11 cellular contexts compared by ENCODE assay signal in genomic region chr1:208202333-208202987, GRCh38. TPM values are rescaled to one million over a fixed set of nuclear protein-coding genes. Genes with fewer than 3 reads are reported as not detected.
DNase-seq lines count a peak whose midpoint lies in the region; ATAC-seq and TF ChIP-seq lines count a peak whose summit lies in the region.
"Had no signal": no experiment of that assay in that cellular context is flagged by ENCODE, and none has a peak within 500 bp of the region (broad histone marks: within the 10 kb centered on the region; RNA-seq: fewer than 3 reads in every experiment).

No MANE protein-coding gene starts in this region.

- peaks cover 38% of the 10 kb centered on the region for H3F3A ChIP-seq in SK-N-SH (replicated peaks; ENCODE audit: insufficient read depth)

- no peaks in the 10 kb centered on the region for H3K36me3 Mint-ChIP-seq in natural killer cell

- TF ChIP-seq CTCF in SK-N-SH (IDR thresholded peaks at IDR 0.05) (no peak), RWPE2 (IDR thresholded peaks at IDR 0.05; ENCODE audit: poor library complexity, severe bottlenecking) (no peak), lung (IDR thresholded peaks at IDR 0.05; ENCODE audit: control extremely low read depth, extremely low read depth) (no peak), tibial nerve (IDR thresholded peaks at IDR 0.05) (no peak), natural killer cell (IDR thresholded peaks at IDR 0.05) (no peak)

- no peak for TF ChIP-seq RAD21 in SK-N-SH (IDR thresholded peaks at IDR 0.05; ENCODE audit: low read length)

- CTCF ChIA-PET in SK-N-SH (lab: Yijun Ruan, JAX): interaction anchor here (0.6 to 1.3 kb wide), 3 partner anchors 18 to 1308 kb away, joined by 3 to 4 read pairs (median 3); no protein-coding TSS in a partner anchor

- H3K27me3 Mint-ChIP-seq in natural killer cell (ENCODE audit: low read depth in 2 of 2): no peaks in the 10 kb centered on the region
- H3K27me3 Mint-ChIP-seq: activated CD4-positive, alpha-beta memory T cell treated with anti-CD3 and anti-CD28 coated beads, Interleukin-2, amount 10 ng/mL, durations not matched to agents 7 days and 5 days had no signal

- no peak for DNase-seq in SK-N-SH
- no peak for DNase-seq in RWPE2 (ENCODE audit: low spot score)
- DNase-seq in lung (ENCODE audit: low spot score): no peak
- no peak for DNase-seq in tibial nerve (ENCODE audit: low spot score in 2 of 2)
- DNase-seq in pons (ENCODE audit: low spot score): no peak
- DNase-seq in GDM1 (lab: John Stamatoyannopoulos, UW): no peak
- DNase-seq in natural killer cell: no peak
- DNase-seq: activated CD4-positive, alpha-beta memory T cell treated with anti-CD3 and anti-CD28 coated beads, Interleukin-2, amount 10 ng/mL, durations not matched to agents 7 days and 5 days; activated naive CD4-positive, alpha-beta T cell treated with anti-CD3 and anti-CD28 coated beads for 36 hours; GF-D8 had no signal

- ATAC-seq in SK-N-SH treated with all-trans-retinoic acid at 6 μM for 48 hours: no peak
- ATAC-seq in RWPE2 (ENCODE audit: low read depth): no peak
- no peak for ATAC-seq in lung (ENCODE audit: insufficient read depth, low FRiP score)
- no peak for ATAC-seq in natural killer cell

- H4K20me1 ChIP-seq in SK-N-SH (ENCODE audit: insufficient read depth): no peaks in the 10 kb centered on the region

- H3K4me1 ChIP-seq in SK-N-SH (ENCODE audit: control insufficient read depth in 1 of 2, insufficient read depth in 2 of 2, low read depth in 1 of 2, low read length in 1 of 2) (peaks cover 19 to 35% of the 10 kb centered on the region in 2 experiments), RWPE2 (ENCODE audit: insufficient read depth, poor library complexity, severe bottlenecking) (peaks cover 42% of the 10 kb centered on the region), lung (ENCODE audit: control insufficient read depth in 2 of 2, insufficient read depth in 2 of 2, low read length in 2 of 2) (peaks cover 16 to 29% of the 10 kb centered on the region in 2 donors), tibial nerve (peaks cover 0 to 59% (median 31%) of the 10 kb centered on the region in 4 donors)

- POLR2A ChIA-PET in SK-N-SH (lab: Yijun Ruan, JAX): no interaction called here

- H3K27me3 ChIP-seq in SK-N-SH (ENCODE audit: insufficient read depth) (no peaks in the 10 kb centered on the region), RWPE2 (ENCODE audit: insufficient read depth, poor library complexity, severe bottlenecking) (no peaks in the 10 kb centered on the region), lung (ENCODE audit: control insufficient read depth, insufficient read depth) (no peaks in the 10 kb centered on the region), tibial nerve (no peaks in the 10 kb centered on the region)

- H3K4me3 ChIP-seq in SK-N-SH (ENCODE audit: low read depth in 2 of 2, low read length in 1 of 2) (no peak overlapping the region), RWPE2 (ENCODE audit: severe bottlenecking) (no peak overlapping the region), lung (no peak overlapping the region), tibial nerve (no peak overlapping the region)

- TF ChIP-seq EP300 in SK-N-SH (IDR thresholded peaks at IDR 0.05; ENCODE audit: borderline replicate concordance in 1 of 2, low read depth in 1 of 2, low read length in 1 of 2): no peak
- TF ChIP-seq EP300 in tibial nerve (IDR thresholded peaks at IDR 0.05): no peak

- H3K79me2 ChIP-seq in SK-N-SH (ENCODE audit: insufficient read depth): peaks cover 90% of the 10 kb centered on the region

- no peaks in the 10 kb centered on the region for H3K9me3 Mint-ChIP-seq in natural killer cell
- H3K9me3 Mint-ChIP-seq: activated CD4-positive, alpha-beta memory T cell treated with anti-CD3 and anti-CD28 coated beads, Interleukin-2, amount 10 ng/mL, durations not matched to agents 7 days and 5 days; activated naive CD4-positive, alpha-beta T cell treated with anti-CD3 and anti-CD28 coated beads for 36 hours had no signal

- H3K9ac ChIP-seq in SK-N-SH: peak overlapping the region; percentile 47; the same call in 1 of the 2 replicates

- H2AFZ ChIP-seq in SK-N-SH (ENCODE audit: low read depth): no peak overlapping the region

- WGBS in SK-N-SH (ENCODE audit: low lambda C conversion rate): 93% methylated on average over 5 of the region's 5 CpGs
- WGBS in lung, 2 donors: 79 to 88% methylated on average over 5 of the region's 5 CpGs
- 76 to 80% methylated on average over 5 of the region's 5 CpGs for WGBS in tibial nerve, 2 donors

- intact Hi-C loops in natural killer cell (cut with micrococcal nuclease): no loop called here

- no peak for TF ChIP-seq POLR2A in tibial nerve (IDR thresholded peaks at IDR 0.05)

- no peaks in the 10 kb centered on the region for H3K9me3 ChIP-seq in SK-N-SH
- no peaks in the 10 kb centered on the region for H3K9me3 ChIP-seq in RWPE2 (ENCODE audit: severe bottlenecking)
- no peaks in the 10 kb centered on the region for H3K9me3 ChIP-seq in lung (ENCODE audit: control insufficient read depth in 2 of 2, insufficient read depth in 1 of 2, low read length in 1 of 2)
- no peaks in the 10 kb centered on the region for H3K9me3 ChIP-seq in tibial nerve

- no peak overlapping the region for H3K27ac Mint-ChIP-seq in natural killer cell
- H3K27ac Mint-ChIP-seq: activated CD4-positive, alpha-beta memory T cell treated with anti-CD3 and anti-CD28 coated beads, Interleukin-2, amount 10 ng/mL, durations not matched to agents 7 days and 5 days; activated naive CD4-positive, alpha-beta T cell treated with anti-CD3 and anti-CD28 coated beads for 36 hours had no signal

- H3K4me3 Mint-ChIP-seq in natural killer cell: no peak overlapping the region
- H3K4me3 Mint-ChIP-seq: activated CD4-positive, alpha-beta memory T cell treated with anti-CD3 and anti-CD28 coated beads, Interleukin-2, amount 10 ng/mL, durations not matched to agents 7 days and 5 days; activated naive CD4-positive, alpha-beta T cell treated with anti-CD3 and anti-CD28 coated beads for 36 hours had no signal

- H3K9me2 ChIP-seq in SK-N-SH: no peaks in the 10 kb centered on the region

- H3K36me3 ChIP-seq in SK-N-SH (replicated peaks in 1 of 2; ENCODE audit: control insufficient read depth in 1 of 2, insufficient read depth in 2 of 2, low read length in 1 of 2) (peaks cover 13 to 30% of the 10 kb centered on the region in 2 experiments), RWPE2 (ENCODE audit: low read depth) (peaks cover 23% of the 10 kb centered on the region), lung (ENCODE audit: control insufficient read depth in 2 of 2, insufficient read depth in 2 of 2, low read length in 2 of 2) (peaks cover 0 to 10% of the 10 kb centered on the region in 2 donors), tibial nerve (peaks cover 0 to 7% (median 0%) of the 10 kb centered on the region in 3 donors)

- no peaks in the 10 kb centered on the region for H3K4me1 Mint-ChIP-seq in natural killer cell
- H3K4me1 Mint-ChIP-seq: activated CD4-positive, alpha-beta memory T cell treated with anti-CD3 and anti-CD28 coated beads, Interleukin-2, amount 10 ng/mL, durations not matched to agents 7 days and 5 days had no signal

- H3K27ac ChIP-seq in SK-N-SH (ENCODE audit: low read depth in 2 of 2, low read length in 1 of 2): peak overlapping the region in 1 of 2 experiments; percentile 89; a peak in 2 of 4 replicates
- H3K27ac ChIP-seq in RWPE2 (ENCODE audit: poor library complexity, severe bottlenecking): peak overlapping the region; percentile 77
- peak overlapping the region; percentile 50 to 89 for H3K27ac ChIP-seq in lung (ENCODE audit: low read depth in 1 of 2, low read length in 1 of 2)
- H3K27ac ChIP-seq in tibial nerve: peak overlapping the region in 3 of 4 donors; percentile 24 to 80 (median 55)

- peak overlapping the region; percentile 61 for H3K4me2 ChIP-seq in SK-N-SH

TF ChIP-seq in SK-N-SH, 30 proteins besides CTCF, POLR2A, EP300 and RAD21:
- TF ChIP-seq CHD2 (IDR thresholded peaks at IDR 0.05; ENCODE audit: low read length, partially characterized antibody): no peak

TF ChIP-seq in SK-N-SH treated with all-trans-retinoic acid at 6 μM for 48 hours, 23 proteins besides CTCF, POLR2A, EP300 and RAD21 (continues in another document):
- TF ChIP-seq ISL1 (CRISPR knock-in tag; IDR thresholded peaks at IDR 0.05): no peak
- TF ChIP-seq TSHZ2 (CRISPR knock-in tag; IDR thresholded peaks at IDR 0.05): no peak
- no peak for TF ChIP-seq ZFP30 (CRISPR knock-in tag; IDR thresholded peaks at IDR 0.05)
- no peak for TF ChIP-seq RARB (CRISPR knock-in tag; IDR thresholded peaks at IDR 0.05)

RNA-seq across cellular contexts. Expression of gene PLXNA2, which starts 41.7 kb away (rescaled TPM):
- 7.3 and 8.5 TPM in 2 replicates for polyA plus RNA-seq in SK-N-SH (2012; rRNA removed)
- 3.9 and 6.2 TPM in 2 replicates for polyA plus RNA-seq in SK-N-SH (2012; cell fraction: cytosol; rRNA removed)
- polyA plus RNA-seq in SK-N-SH (2012; cell fraction: nucleus; rRNA removed): 31.0 and 36.0 TPM in 2 replicates
- 100 to 1,000 TPM in 1 of 2 donors, 10 to 100 TPM in 1; 37.7 to 118 TPM for total RNA-seq in lung
- polyA plus RNA-seq in lung: 10 to 100 TPM; 13.2 to 27.6 TPM
- 10 to 100 TPM; 17.2 to 29.7 (median 24.6) TPM for total RNA-seq in tibial nerve
- 1 to 10 TPM; 2.8 to 8.4 (median 2.8) TPM for total RNA-seq in natural killer cell
